Comparison of ENCODE assay signal across 25 cellular contexts in the genomic region with DNA sequence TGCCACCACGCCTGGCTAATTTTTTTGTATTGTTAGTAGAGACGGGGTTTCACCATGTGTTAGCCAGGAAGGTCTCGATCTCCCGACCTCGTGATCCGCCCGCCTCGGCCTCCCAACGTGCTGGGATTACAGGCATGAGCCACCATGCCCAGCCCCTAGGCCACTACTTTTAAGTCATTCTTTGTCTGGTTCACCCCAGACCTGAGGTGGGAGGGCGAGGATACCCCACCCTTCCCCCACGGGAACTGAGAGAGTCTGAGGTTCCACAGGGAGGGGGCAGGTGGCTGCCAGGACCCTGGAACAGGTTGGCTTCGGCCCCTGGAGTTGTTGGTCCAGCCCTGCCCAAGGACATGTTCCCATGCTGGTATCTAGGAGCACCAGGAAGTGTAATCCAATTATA. TPM values are rescaled to one million over a fixed set of nuclear protein-coding genes. Genes with fewer than 3 reads are reported as not detected.
DNase-seq lines count a peak whose midpoint lies in the region; ATAC-seq, FAIRE-seq and TF ChIP-seq lines count a peak whose summit lies in the region.
"Had no signal": no experiment of that assay in that cellular context is flagged by ENCODE, and none has a peak within 500 bp of the region (broad histone marks: within the 10 kb centered on the region; RNA-seq: fewer than 3 reads in every experiment).

No MANE protein-coding gene starts in this region.

- H4K12ac ChIP-seq in trophoblast cell (ENCODE audit: low read depth, low read length): no peak overlapping the region

- ATAC-seq in stimulated activated naive CD8-positive, alpha-beta T cell treated with anti-CD3 and anti-CD28 coated beads, Interleukin-15, Interleukin-2, amounts not matched to agents 100 U/mL and 50 U/mL, for 24 hours: no peak
- no peak for ATAC-seq in stimulated activated naive CD8-positive, alpha-beta T cell treated with anti-CD3 and anti-CD28 coated beads, Interleukin-15, amount 100 ng/mL, for 72 hours
- no peak for ATAC-seq in upper lobe of right lung
- ATAC-seq: A549 had no signal

- no peak overlapping the region for H2BK120ac ChIP-seq in trophoblast cell (ENCODE audit: insufficient read depth, low read length, poor library complexity)

- H2BK5ac ChIP-seq in trophoblast cell (ENCODE audit: low read depth, low read length, poor library complexity): no peak overlapping the region

- H3K9ac ChIP-seq in trophoblast cell (ENCODE audit: low read length): no peak overlapping the region

- WGBS in trophoblast cell (ENCODE audit: extremely low coverage, insufficient coverage, insufficient read length): no CpG with 5 or more reads among the region's 12 CpGs

- H3K9me3 ChIP-seq in trophoblast cell (ENCODE audit: insufficient read depth, low read depth, low read length) (no peaks in the 10 kb centered on the region), upper lobe of right lung (no peaks in the 10 kb centered on the region)
- H3K9me3 ChIP-seq: A549, SJSA1 had no signal

- H3K79me1 ChIP-seq in trophoblast cell (ENCODE audit: low read length): peaks cover 21% of the 10 kb centered on the region

- no peak overlapping the region for H4K8ac ChIP-seq in trophoblast cell (ENCODE audit: low read depth, low read length)

- peaks cover 5% of the 10 kb centered on the region for H3K4me1 Mint-ChIP-seq in stimulated activated naive CD8-positive, alpha-beta T cell treated with anti-CD3 and anti-CD28 coated beads, Interleukin-15, amount 100 ng/mL, for 72 hours
- H3K4me1 Mint-ChIP-seq: B cell had no signal

- H3K27ac Mint-ChIP-seq in stimulated activated naive CD8-positive, alpha-beta T cell treated with anti-CD3 and anti-CD28 coated beads, Interleukin-15, amount 100 ng/mL, for 72 hours: no peak overlapping the region
- H3K27ac Mint-ChIP-seq: B cell, CD14-positive monocyte, HFFc6 had no signal

- in situ Hi-C loops in KBM-7 (cut with MboI; ENCODE audit: low pct_unique_long_range_greater_than_20kb, low sequenced_read_pairs): loop anchor here (10.0 kb wide), 1 partner anchor 191 kb away; a partner anchor contains a TSS

- no peak overlapping the region for H3K4ac ChIP-seq in trophoblast cell (ENCODE audit: low read depth, low read length)

- H3K4me2 ChIP-seq in trophoblast cell (ENCODE audit: low read length): no peak overlapping the region
- H3K4me2 ChIP-seq: A549 had no signal

- H3K27me3 ChIP-seq in trophoblast cell (ENCODE audit: insufficient read depth, low read length) (no peaks in the 10 kb centered on the region), upper lobe of right lung (no peaks in the 10 kb centered on the region)
- H3K27me3 ChIP-seq: SJSA1 had no signal

- H2AK5ac ChIP-seq in trophoblast cell (ENCODE audit: low read length): no peak overlapping the region

- H3K14ac ChIP-seq in trophoblast cell (ENCODE audit: low read length): no peak overlapping the region

- H3K27ac ChIP-seq in coronary artery: no peak overlapping the region
- H3K27ac ChIP-seq in trophoblast cell (ENCODE audit: low read depth, low read length): no peak overlapping the region
- H3K27ac ChIP-seq in upper lobe of right lung: no peak overlapping the region
- H3K27ac ChIP-seq: A549, HL-60, SJSA1 had no signal

- H3K4me3 Mint-ChIP-seq in stimulated activated naive CD8-positive, alpha-beta T cell treated with anti-CD3 and anti-CD28 coated beads, Interleukin-15, amount 100 ng/mL, for 72 hours: no peak overlapping the region
- H3K4me3 Mint-ChIP-seq: B cell, CD14-positive monocyte, HFFc6 had no signal

- H2AFZ ChIP-seq in trophoblast cell (ENCODE audit: insufficient read depth, low read length, poor library complexity): no peak overlapping the region

- H3K4me1 ChIP-seq in trophoblast cell (ENCODE audit: control insufficient read depth in 1 of 2, insufficient read depth in 2 of 2, low read length in 2 of 2) (peaks cover 27 to 29% of the 10 kb centered on the region in 2 experiments), upper lobe of right lung (peaks cover 3% of the 10 kb centered on the region)
- H3K4me1 ChIP-seq: A549 had no signal

- H3K27me3 Mint-ChIP-seq in stimulated activated naive CD8-positive, alpha-beta T cell treated with anti-CD3 and anti-CD28 coated beads, Interleukin-15, amount 100 ng/mL, for 72 hours: no peaks in the 10 kb centered on the region

- no peak for FAIRE-seq in GM19239 (lab: Jason Lieb, UNC)
- FAIRE-seq: A549, D721Med had no signal

- peaks cover 2% of the 10 kb centered on the region for H3K79me2 ChIP-seq in trophoblast cell (ENCODE audit: control insufficient read depth, insufficient read depth, low read length, poor library complexity)

- TF ChIP-seq CTCF in coronary artery (IDR thresholded peaks at IDR 0.05) (no peak), upper lobe of right lung (IDR thresholded peaks at IDR 0.05) (no peak)

- peak; percentile 0 for DNase-seq in stimulated activated naive CD8-positive, alpha-beta T cell treated with anti-CD3 and anti-CD28 coated beads, Interleukin-15, Interleukin-2, amounts not matched to agents 100 U/mL and 50 U/mL, for 24 hours
- no peak for DNase-seq in stimulated activated naive CD8-positive, alpha-beta T cell treated with anti-CD3 and anti-CD28 coated beads, Interleukin-15, amount 100 ng/mL, for 72 hours
- peak; percentile 59 for DNase-seq in coronary artery (ENCODE audit: low spot score)
- DNase-seq in trophoblast cell: no peak
- peak; percentile 34 for DNase-seq in upper lobe of right lung
- DNase-seq in NCI-H2107 (lab: John Stamatoyannopoulos, UW): no peak
- DNase-seq in KBM-7: no peak
- DNase-seq in GM19239 (ENCODE audit: insufficient read length, low spot score): no peak
- DNase-seq: DMS53; GF-D8; HFFc6; KG1; NCI-H1092; NCI-H1436; NCI-H187 treated with DMSO at 0.1 percent for 48 hours; NCI-H2227 treated with DMSO at 0.1 percent for 48 hours; NCI-H524; NCI-H774; NK-92 treated with Interleukin-12 subunit alpha and Interleukin-12 subunit beta, amount 100 ng/mL, for 24 hours had no signal

- no peak overlapping the region for H3K23ac ChIP-seq in trophoblast cell (ENCODE audit: low read length)

- H3K18ac ChIP-seq in trophoblast cell (ENCODE audit: low read length): no peak overlapping the region

- peak overlapping the region; percentile 45 for H4K91ac ChIP-seq in trophoblast cell (ENCODE audit: low read depth, low read length)

- intact Hi-C loops in upper lobe of right lung (cut with DNase I): no loop called here

- no peaks in the 10 kb centered on the region for H3K36me3 ChIP-seq in trophoblast cell (ENCODE audit: control insufficient read depth in 1 of 2, insufficient read depth in 2 of 2, low read length in 2 of 2)
- no peaks in the 10 kb centered on the region for H3K36me3 ChIP-seq in upper lobe of right lung
- H3K36me3 ChIP-seq: SJSA1 had no signal

- H3K9me3 Mint-ChIP-seq in stimulated activated naive CD8-positive, alpha-beta T cell treated with anti-CD3 and anti-CD28 coated beads, Interleukin-15, amount 100 ng/mL, for 72 hours: no peaks in the 10 kb centered on the region
- H3K9me3 Mint-ChIP-seq: HFFc6 had no signal

- peak overlapping the region; percentile 85 for H2BK12ac ChIP-seq in trophoblast cell (ENCODE audit: low read length)

- H3K4me3 ChIP-seq in coronary artery (no peak overlapping the region), trophoblast cell (ENCODE audit: low read depth, low read length) (no peak overlapping the region), upper lobe of right lung (no peak overlapping the region)
- H3K4me3 ChIP-seq: A549, SJSA1 had no signal

RNA-seq across cellular contexts. Expression of a gene that starts 7.7 kb away (rescaled TPM):
- polyA plus RNA-seq in trophoblast cell (2013): 64.9 and 65.2 TPM in 2 replicates
- total RNA-seq in upper lobe of right lung: 39.4 TPM

Comparison
In these comparisons a context has a peak if more than half of its experiments do, and no peak if none do; other contexts are left out.
1. DNase-seq: peak in stimulated activated naive CD8-positive, alpha-beta T cell treated with anti-CD3 and anti-CD28 coated beads, Interleukin-15, Interleukin-2, amounts not matched to agents 100 U/mL and 50 U/mL, for 24 hours (single experiment), coronary artery (single experiment) and upper lobe of right lung (single experiment); none in stimulated activated naive CD8-positive, alpha-beta T cell treated with anti-CD3 and anti-CD28 coated beads, Interleukin-15, amount 100 ng/mL, for 72 hours (0 of 2), trophoblast cell (0 of 2), NCI-H2107 (single experiment), KBM-7 (single experiment) and GM19239 (single experiment).